ENCODE assay signal across 10 cellular contexts in genomic region chr1:225654688-225655508, GRCh38. TPM values are rescaled to one million over a fixed set of nuclear protein-coding genes. Genes with fewer than 3 reads are reported as not detected.
DNase-seq lines count a peak whose midpoint lies in the region; ATAC-seq, FAIRE-seq and TF ChIP-seq lines count a peak whose summit lies in the region.
"Had no signal": no experiment of that assay in that cellular context is flagged by ENCODE, and none has a peak within 500 bp of the region (broad histone marks: within the 10 kb centered on the region; RNA-seq: fewer than 3 reads in every experiment).

No MANE protein-coding gene starts in this region.

- H3K4me3 Mint-ChIP-seq in astrocyte (ENCODE audit: unreplicated experiment), result peak overlapping the region; percentile 97

- H3K56ac ChIP-seq in mesendoderm (ENCODE audit: low read length), result no peak overlapping the region

- H3K79me2 ChIP-seq in astrocyte (ENCODE audit: insufficient read depth, low read length) (peaks cover 35% of the 10 kb centered on the region), mesendoderm (ENCODE audit: control insufficient read depth, insufficient read depth, low read length) (peaks cover 20% of the 10 kb centered on the region)

- ATAC-seq in upper lobe of left lung (ENCODE audit: low FRiP score in 2 of 2), result no peak
- ATAC-seq: left colon had no signal

- peaks cover 10% of the 10 kb centered on the region for H3K36me3 Mint-ChIP-seq in astrocyte (ENCODE audit: low read depth, unreplicated experiment)

- H2BK5ac ChIP-seq in mesendoderm (ENCODE audit: low read length), result no peak overlapping the region

- no peak overlapping the region for H4K5ac ChIP-seq in mesendoderm (ENCODE audit: low read length)

- peaks cover 13% of the 10 kb centered on the region for H4K20me1 ChIP-seq in astrocyte (ENCODE audit: insufficient read depth, low read length)

- peaks cover 34% of the 10 kb centered on the region for H3K4me1 Mint-ChIP-seq in astrocyte (ENCODE audit: low read depth, unreplicated experiment)

- peak overlapping the region; percentile 100 for H3K27ac Mint-ChIP-seq in astrocyte (ENCODE audit: unreplicated experiment)

- H4K8ac ChIP-seq in mesendoderm (ENCODE audit: low read depth, low read length), result no peak overlapping the region

- H3K4me1 ChIP-seq in cardiac muscle cell (ENCODE audit: low read depth), result peaks cover 9% of the 10 kb centered on the region
- H3K4me1 ChIP-seq in astrocyte (ENCODE audit: insufficient read depth, low read length), result peaks cover 37% of the 10 kb centered on the region
- H3K4me1 ChIP-seq in mesendoderm (ENCODE audit: control insufficient read depth, low read depth, low read length), result peaks cover 3% of the 10 kb centered on the region
- peaks cover 12 to 45% (median 21%) of the 10 kb centered on the region in 4 donors for H3K4me1 ChIP-seq in upper lobe of left lung

- TF ChIP-seq EP300 in upper lobe of left lung (IDR thresholded peaks at IDR 0.05), result no peak

- H3K27me3 Mint-ChIP-seq in astrocyte (ENCODE audit: low read depth, unreplicated experiment), result no peaks in the 10 kb centered on the region

- H2BK120ac ChIP-seq in mesendoderm (ENCODE audit: low read depth, low read length), result no peak overlapping the region

- in situ Hi-C loops in GM13976 (cut with MboI; ENCODE audit: low sequenced_read_pairs, unreplicated experiment), result no loop called here

- peak overlapping the region; percentile 90 for H3K4me2 ChIP-seq in astrocyte (ENCODE audit: low read length)
- H3K4me2 ChIP-seq in mesendoderm (ENCODE audit: low read length), result no peak overlapping the region

- peak overlapping the region; percentile 47 for H3K18ac ChIP-seq in mesendoderm (ENCODE audit: low read length)

- no peaks in the 10 kb centered on the region for H3K36me3 ChIP-seq in cardiac muscle cell
- no peaks in the 10 kb centered on the region for H3K36me3 ChIP-seq in astrocyte (ENCODE audit: insufficient read depth, low read length)
- H3K36me3 ChIP-seq in mesendoderm (ENCODE audit: control insufficient read depth, insufficient read depth, low read length), result no peaks in the 10 kb centered on the region
- no peaks in the 10 kb centered on the region for H3K36me3 ChIP-seq in upper lobe of left lung

- no CpG with 5 or more reads among the region's 15 CpGs for WGBS in mesendoderm (ENCODE audit: extremely low coverage, insufficient coverage, low lambda C conversion rate)
- WGBS in upper lobe of left lung, 2 donors, result 81 to 90% methylated on average over 15 of the region's 15 CpGs

- no peaks in the 10 kb centered on the region for H3K79me1 ChIP-seq in mesendoderm (ENCODE audit: low read length)

- H3K9ac ChIP-seq in astrocyte (ENCODE audit: low read length) (peak overlapping the region; percentile 97), mesendoderm (ENCODE audit: low read length) (no peak overlapping the region)

- no peak for TF ChIP-seq POLR2A in upper lobe of left lung (IDR thresholded peaks at IDR 0.05)

- H3K27me3 ChIP-seq in cardiac muscle cell (no peaks in the 10 kb centered on the region), astrocyte (ENCODE audit: insufficient read depth, low read length) (no peaks in the 10 kb centered on the region), mesendoderm (ENCODE audit: insufficient read depth, low read length, poor library complexity) (no peaks in the 10 kb centered on the region), upper lobe of left lung (no peaks in the 10 kb centered on the region)

- no peak for TF ChIP-seq CTCF in cardiac muscle cell (IDR thresholded peaks at IDR 0.05; ENCODE audit: low read depth, low read length)
- no peak for TF ChIP-seq CTCF in astrocyte (IDR thresholded peaks at IDR 0.05; ENCODE audit: insufficient read depth, low read depth, low read length)
- no peak for TF ChIP-seq CTCF in upper lobe of left lung (IDR thresholded peaks at IDR 0.05)
- no peak for TF ChIP-seq CTCF in GM13976 (IDR thresholded peaks at IDR 0.05; ENCODE audit: borderline replicate concordance, control extremely low read depth, extremely low read depth, insufficient read depth, missing control alignments)
- TF ChIP-seq CTCF in GM10266 (IDR thresholded peaks at IDR 0.05; ENCODE audit: control insufficient read depth, insufficient read depth, low read depth, missing control alignments), result no peak

- H3K9me3 ChIP-seq in cardiac muscle cell (ENCODE audit: low read depth) (no peaks in the 10 kb centered on the region), astrocyte (ENCODE audit: insufficient read depth, low read depth, low read length) (no peaks in the 10 kb centered on the region), upper lobe of left lung (no peaks in the 10 kb centered on the region)

- H3K4me3 ChIP-seq in cardiac muscle cell (no peak overlapping the region), astrocyte (ENCODE audit: insufficient read depth, low read depth, low read length) (peak overlapping the region; percentile 75), mesendoderm (ENCODE audit: low read length) (no peak overlapping the region), upper lobe of left lung (no peak overlapping the region)

- no peak for FAIRE-seq in astrocyte (lab: Jason Lieb, UNC)

- H3K4ac ChIP-seq in mesendoderm (ENCODE audit: low read depth, low read length), result no peak overlapping the region

- DNase-seq in cardiac muscle cell (ENCODE audit: low read depth in 1 of 2, low spot score in 1 of 2) (no peak), cardiac septum (ENCODE audit: low spot score) (no peak), astrocyte (ENCODE audit: low read depth) (no peak), mesendoderm (no peak), upper lobe of left lung (no peak), OCI-M1 (lab: John Stamatoyannopoulos, UW) (no peak), GM13976 (ENCODE audit: low spot score) (no peak), GM10266 (ENCODE audit: extremely low spot score) (no peak)
- DNase-seq: NCI-H1694 had no signal

- H3K23ac ChIP-seq in mesendoderm (ENCODE audit: low read length), result no peak overlapping the region

- H2AK5ac ChIP-seq in mesendoderm (ENCODE audit: low read length), result no peak overlapping the region

- no peaks in the 10 kb centered on the region for H3K9me3 Mint-ChIP-seq in astrocyte (ENCODE audit: unreplicated experiment)

- intact Hi-C loops in cardiac septum (cut with DNase I), result loop anchor here (5.0 kb wide), 5 partner anchors 73 to 342 kb away; partner anchors contain the start of gene SDE2

- no peak overlapping the region for H2AFZ ChIP-seq in astrocyte (ENCODE audit: low read depth, low read length)

- peak overlapping the region; percentile 12 for H2BK15ac ChIP-seq in mesendoderm (replicated peaks; ENCODE audit: low read depth)

- H3K27ac ChIP-seq in cardiac muscle cell (peak overlapping the region; percentile 7), astrocyte (ENCODE audit: low read depth, low read length) (peak overlapping the region; percentile 95), mesendoderm (ENCODE audit: low read depth, low read length) (no peak overlapping the region), upper lobe of left lung (peak overlapping the region in 3 of 4 donors; percentile 96 to 98 (median 97))

RNA-seq across cellular contexts. Expression of gene ENAH, which starts 2.0 kb away (rescaled TPM):
- 50.8 and 124 TPM in 2 replicates for total RNA-seq in cardiac muscle cell
- polyA plus RNA-seq in cardiac muscle cell, result 46.4 and 66.6 TPM in 2 replicates
- total RNA-seq in cardiac septum, result 195 TPM
- 749 and 829 TPM in 2 replicates for total RNA-seq in astrocyte
- 217 TPM for polyA plus RNA-seq in mesendoderm (2013, experiment 1 of 2)
- polyA plus RNA-seq in mesendoderm (2013, experiment 2 of 2), result 221 TPM
- 10 to 100 TPM; 10.5 to 70.3 (median 33.8) TPM for total RNA-seq in upper lobe of left lung
